In genomic region chr20:35640724-35641123, GRCh38 we compare ENCODE assay signal across 28 cellular contexts. TPM values are rescaled to one million over a fixed set of nuclear protein-coding genes. Genes with fewer than 3 reads are reported as not detected.
A peak's percentile ranks its signal among the peaks of the same experiment; 100 is the strongest.
DNase-seq lines count a peak whose midpoint lies in the region; ATAC-seq, FAIRE-seq and TF ChIP-seq lines count a peak whose summit lies in the region.
"Had no signal": no experiment of that assay in that cellular context is flagged by ENCODE, and none has a peak within 500 bp of the region (broad histone marks: within the 10 kb centered on the region; RNA-seq: fewer than 3 reads in every experiment).

No MANE protein-coding gene starts in this region.

- H2AFZ ChIP-seq in smooth muscle cell (ENCODE audit: low read depth), result no peak overlapping the region

- peaks cover 86% of the 10 kb centered on the region for H3K4me1 Mint-ChIP-seq in CD4-positive, alpha-beta T cell (ENCODE audit: low read depth)
- peaks cover 75 to 96% (median 93%) of the 10 kb centered on the region in 3 donors for H3K4me1 Mint-ChIP-seq in CD8-positive, alpha-beta memory T cell
- H3K4me1 Mint-ChIP-seq in activated T-helper 17 cell treated with anti-CD3 and anti-CD28 coated beads, Interleukin-2, amount 50 U/mL, for 72 hours, result peaks cover 66% of the 10 kb centered on the region
- peaks cover 68 to 80% (median 68%) of the 10 kb centered on the region in 3 donors for H3K4me1 Mint-ChIP-seq in naive B cell

- peaks cover 99% of the 10 kb centered on the region for H3K79me2 ChIP-seq in smooth muscle cell (ENCODE audit: low read depth)

- H3K36me3 ChIP-seq in CD8-positive, alpha-beta memory T cell (ENCODE audit: insufficient read depth, low read length), result no peaks in the 10 kb centered on the region
- H3K36me3 ChIP-seq in pancreas (no peaks in the 10 kb centered on the region), smooth muscle cell (ENCODE audit: low read depth) (no peaks in the 10 kb centered on the region)
- H3K36me3 ChIP-seq: tibial nerve had no signal

- DNase-seq in CD4-positive, alpha-beta T cell, result no peak
- DNase-seq in CD8-positive, alpha-beta memory T cell, result no peak
- no peak for DNase-seq in naive B cell
- no peak for DNase-seq in hippocampal formation (lab: John Stamatoyannopoulos, UW)
- DNase-seq in pancreas, result no peak
- DNase-seq in smooth muscle cell (lab: John Stamatoyannopoulos, UW; ENCODE audit: unreplicated experiment), result no peak
- DNase-seq: activated B cell treated with CpG ODN at 0.5 μM for 24 hours; activated CD4-positive, alpha-beta memory T cell treated with anti-CD3 and anti-CD28 coated beads for 36 hours; activated T-cell treated with anti-CD3 and anti-CD28 coated beads, Interleukin-2, amount 50 U/mL, for 1 hour; cortex of kidney; glutamatergic neuron; HCEC 1CT; KBM-7; left colon; mesendoderm; MM.1S; NCI-H1436; NCI-H2171; NCI-H524 treated with DMSO at 0.1 percent for 48 hours; psoas muscle; stimulated activated CD4-positive, alpha-beta T cell treated with anti-CD3 and anti-CD28 coated beads, Interleukin-2, amount 100 ng/mL, for 24 hours; stimulated activated naive CD4-positive, alpha-beta T cell treated with Interleukin-2 at 50 U/mL for 16 hours; T1000 had no signal

- FAIRE-seq in pancreas (lab: Jason Lieb, UNC), result no peak
- FAIRE-seq: endothelial cell of umbilical vein, GM12891 had no signal

- CTCF ChIA-PET in CD4-positive, alpha-beta T cell (lab: Charles Lee), result interaction anchor here (1.6 kb wide), 1 partner anchor 21 kb away, joined by 4 read pairs; no protein-coding TSS in a partner anchor
- CTCF ChIA-PET in CD8-positive, alpha-beta memory T cell (lab: Charles Lee), result no interaction called here

- H3K36me3 Mint-ChIP-seq in CD4-positive, alpha-beta T cell (ENCODE audit: low read depth), result peaks cover 4% of the 10 kb centered on the region
- peaks cover 0 to 7% (median 0%) of the 10 kb centered on the region in 3 donors for H3K36me3 Mint-ChIP-seq in CD8-positive, alpha-beta memory T cell
- peaks cover 13% of the 10 kb centered on the region for H3K36me3 Mint-ChIP-seq in activated T-helper 17 cell treated with anti-CD3 and anti-CD28 coated beads, Interleukin-2, amount 50 U/mL, for 72 hours (ENCODE audit: low read depth)
- no peaks in the 10 kb centered on the region for H3K36me3 Mint-ChIP-seq in naive B cell

- H3K9me3 ChIP-seq in CD4-positive, alpha-beta T cell (ENCODE audit: control insufficient read depth, low read length), result no peaks in the 10 kb centered on the region
- H3K9me3 ChIP-seq in CD8-positive, alpha-beta memory T cell (ENCODE audit: low read length), result no peaks in the 10 kb centered on the region
- H3K9me3 ChIP-seq in pancreas (no peaks in the 10 kb centered on the region), smooth muscle cell (replicated peaks; ENCODE audit: low read depth) (no peaks in the 10 kb centered on the region)
- H3K9me3 ChIP-seq: psoas muscle, tibial nerve had no signal

- peaks cover 100% of the 10 kb centered on the region for H4K20me1 ChIP-seq in smooth muscle cell (ENCODE audit: low read depth)

- no peak overlapping the region for H3K4me2 ChIP-seq in smooth muscle cell

- POLR2A ChIA-PET in CD4-positive, alpha-beta T cell (lab: Charles Lee), result no interaction called here
- POLR2A ChIA-PET in CD8-positive, alpha-beta memory T cell (lab: Charles Lee), result no interaction called here

- H3K4me3 Mint-ChIP-seq in CD4-positive, alpha-beta T cell, result no peak overlapping the region
- H3K4me3 Mint-ChIP-seq in CD8-positive, alpha-beta memory T cell, result no peak overlapping the region
- H3K4me3 Mint-ChIP-seq in activated T-helper 17 cell treated with anti-CD3 and anti-CD28 coated beads, Interleukin-2, amount 50 U/mL, for 72 hours, result no peak overlapping the region
- H3K4me3 Mint-ChIP-seq in naive B cell, result no peak overlapping the region
- H3K4me3 Mint-ChIP-seq: activated B cell treated with CpG ODN at 0.5 μM for 24 hours; activated CD4-positive, alpha-beta memory T cell treated with anti-CD3 and anti-CD28 coated beads for 36 hours; nephron had no signal

- ATAC-seq in CD4-positive, alpha-beta T cell (ENCODE audit: poor library complexity), result no peak
- no peak for ATAC-seq in activated T-helper 17 cell treated with anti-CD3 and anti-CD28 coated beads, Interleukin-2, amount 50 U/mL, for 72 hours (replicated peaks)
- ATAC-seq in naive B cell (ENCODE audit: low read depth in 2 of 2) (no peak), pancreas (no peak)
- ATAC-seq: left colon, psoas muscle had no signal

- no peaks in the 10 kb centered on the region for H3K27me3 ChIP-seq in CD4-positive, alpha-beta T cell (ENCODE audit: control insufficient read depth, insufficient read depth, low read length)
- no peaks in the 10 kb centered on the region for H3K27me3 ChIP-seq in CD8-positive, alpha-beta memory T cell (ENCODE audit: insufficient read depth, low read length, poor library complexity, severe bottlenecking)
- H3K27me3 ChIP-seq in pancreas (no peaks in the 10 kb centered on the region), smooth muscle cell (ENCODE audit: low read depth) (no peaks in the 10 kb centered on the region)
- H3K27me3 ChIP-seq: tibial nerve had no signal

- H3F3A ChIP-seq in smooth muscle cell (ENCODE audit: low read depth), result no peaks in the 10 kb centered on the region

- intact Hi-C loops in CD4-positive, alpha-beta T cell (cut with DNase I, micrococcal nuclease), result no loop called here
- intact Hi-C loops in pancreas (cut with DNase I), result no loop called here

- no peak overlapping the region for H3K27ac ChIP-seq in CD4-positive, alpha-beta T cell (ENCODE audit: low read depth, low read length)
- no peak overlapping the region for H3K27ac ChIP-seq in CD8-positive, alpha-beta memory T cell (ENCODE audit: low read depth, low read length)
- no peak overlapping the region for H3K27ac ChIP-seq in pancreas
- no peak overlapping the region for H3K27ac ChIP-seq in smooth muscle cell (ENCODE audit: low read depth)
- H3K27ac ChIP-seq: psoas muscle, tibial nerve had no signal

- H3K9ac ChIP-seq in smooth muscle cell (ENCODE audit: low read depth), result no peak overlapping the region

- no peak overlapping the region for H3K4me3 ChIP-seq in CD8-positive, alpha-beta memory T cell (ENCODE audit: low read length)
- H3K4me3 ChIP-seq in pancreas, result no peak overlapping the region
- H3K4me3 ChIP-seq in smooth muscle cell, result no peak overlapping the region
- H3K4me3 ChIP-seq: psoas muscle, tibial nerve had no signal

- no peaks in the 10 kb centered on the region for H3K27me3 Mint-ChIP-seq in CD4-positive, alpha-beta T cell
- no peaks in the 10 kb centered on the region for H3K27me3 Mint-ChIP-seq in CD8-positive, alpha-beta memory T cell
- H3K27me3 Mint-ChIP-seq in activated T-helper 17 cell treated with anti-CD3 and anti-CD28 coated beads, Interleukin-2, amount 50 U/mL, for 72 hours, result no peaks in the 10 kb centered on the region
- no peaks in the 10 kb centered on the region for H3K27me3 Mint-ChIP-seq in naive B cell
- H3K27me3 Mint-ChIP-seq: activated B cell treated with CpG ODN at 0.5 μM for 24 hours; activated CD4-positive, alpha-beta memory T cell treated with anti-CD3 and anti-CD28 coated beads for 36 hours had no signal

- H3K27ac Mint-ChIP-seq in CD4-positive, alpha-beta T cell, result peak overlapping the region; percentile 79
- peak overlapping the region in 6 of 8 donors; percentile 4 to 81 (median 40) for H3K27ac Mint-ChIP-seq in CD8-positive, alpha-beta memory T cell
- H3K27ac Mint-ChIP-seq in activated T-helper 17 cell treated with anti-CD3 and anti-CD28 coated beads, Interleukin-2, amount 50 U/mL, for 72 hours, result peak overlapping the region; percentile 55
- peak overlapping the region in 5 of 6 donors; percentile 51 to 75 (median 67) for H3K27ac Mint-ChIP-seq in naive B cell
- H3K27ac Mint-ChIP-seq: activated B cell treated with CpG ODN at 0.5 μM for 24 hours; activated CD4-positive, alpha-beta memory T cell treated with anti-CD3 and anti-CD28 coated beads for 36 hours had no signal

- 54 to 56% methylated on average over 3 of the region's 3 CpGs for WGBS in pancreas, 2 donors
- 96% methylated on average over 3 of the region's 3 CpGs for WGBS in smooth muscle cell (ENCODE audit: low lambda C conversion rate)

- H3K4me1 ChIP-seq in CD8-positive, alpha-beta memory T cell (ENCODE audit: insufficient read depth, low read length), result peaks cover 30% of the 10 kb centered on the region
- H3K4me1 ChIP-seq in pancreas (no peaks in the 10 kb centered on the region), smooth muscle cell (ENCODE audit: low read depth) (no peaks in the 10 kb centered on the region)

- no peaks in the 10 kb centered on the region for H3K9me3 Mint-ChIP-seq in CD4-positive, alpha-beta T cell
- no peaks in the 10 kb centered on the region for H3K9me3 Mint-ChIP-seq in CD8-positive, alpha-beta memory T cell
- H3K9me3 Mint-ChIP-seq in activated T-helper 17 cell treated with anti-CD3 and anti-CD28 coated beads, Interleukin-2, amount 50 U/mL, for 72 hours, result no peaks in the 10 kb centered on the region
- H3K9me3 Mint-ChIP-seq in naive B cell, result no peaks in the 10 kb centered on the region
- H3K9me3 Mint-ChIP-seq: activated B cell treated with CpG ODN at 0.5 μM for 24 hours; activated CD4-positive, alpha-beta memory T cell treated with anti-CD3 and anti-CD28 coated beads for 36 hours; nephron had no signal

- no peak for TF ChIP-seq CTCF in CD4-positive, alpha-beta T cell (IDR thresholded peaks at IDR 0.05)
- TF ChIP-seq CTCF in pancreas (IDR thresholded peaks at IDR 0.05), result no peak
- TF ChIP-seq CTCF in smooth muscle cell (IDR thresholded peaks at IDR 0.05; ENCODE audit: borderline replicate concordance, insufficient read depth, poor library complexity, severe bottlenecking), result no peak

RNA-seq across cellular contexts. Expression of gene CPNE1, which starts 24.0 kb away (rescaled TPM):
- total RNA-seq in CD4-positive, alpha-beta T cell, result 100 to 1,000 TPM; 146 to 153 TPM
- total RNA-seq in CD8-positive, alpha-beta memory T cell, result 100 to 1,000 TPM; 295 to 305 TPM
- polyA plus RNA-seq in CD8-positive, alpha-beta memory T cell, result 378 TPM
- 100 to 1,000 TPM; 269 to 280 TPM for total RNA-seq in activated T-helper 17 cell treated with anti-CD3 and anti-CD28 coated beads, Interleukin-2, amount 50 U/mL, for 72 hours
- polyA plus RNA-seq in naive B cell (ENCODE audit: low read depth in 6 of 6) (100 to 1,000 TPM; 178 to 542 (median 337) TPM), pancreas (100 to 1,000 TPM; 131 to 138 TPM), smooth muscle cell (156 TPM in 2 replicates)
- total RNA-seq in pancreas (100 to 1,000 TPM in 1 of 6 donors, 10 to 100 TPM in 5; 59.7 to 100 (median 70.6) TPM), smooth muscle cell (111 and 140 TPM in 2 replicates)

RNA-seq across cellular contexts. Expression of gene RBM12, which starts 24.0 kb away (rescaled TPM):
- total RNA-seq in CD4-positive, alpha-beta T cell, result 10 to 100 TPM; 91.7 to 95.2 TPM
- 100 to 1,000 TPM; 103 to 110 TPM for total RNA-seq in CD8-positive, alpha-beta memory T cell
- polyA plus RNA-seq in CD8-positive, alpha-beta memory T cell, result 46.1 TPM
- 100 to 1,000 TPM; 106 to 116 TPM for total RNA-seq in activated T-helper 17 cell treated with anti-CD3 and anti-CD28 coated beads, Interleukin-2, amount 50 U/mL, for 72 hours
- polyA plus RNA-seq in naive B cell (ENCODE audit: low read depth in 6 of 6) (10 to 100 TPM; 39.4 to 58.8 (median 51.6) TPM), pancreas (1 to 10 TPM; 6.2 to 9.7 TPM), smooth muscle cell (11.5 and 14.5 TPM in 2 replicates)
- total RNA-seq in pancreas (10 to 100 TPM; 21.0 to 46.7 (median 28.3) TPM), smooth muscle cell (34.0 and 44.2 TPM in 2 replicates)

RNA-seq across cellular contexts. Expression of gene SPAG4, which starts 25.1 kb away (rescaled TPM):
- 10 to 100 TPM; 15.5 to 17.1 TPM for total RNA-seq in CD4-positive, alpha-beta T cell
- total RNA-seq in CD8-positive, alpha-beta memory T cell, result 1 to 10 TPM; 2.1 TPM
- 1.1 TPM for polyA plus RNA-seq in CD8-positive, alpha-beta memory T cell
- 10 to 100 TPM in 1 of 2 donors, 1 to 10 TPM in 1; 7.2 to 52.4 TPM for total RNA-seq in activated T-helper 17 cell treated with anti-CD3 and anti-CD28 coated beads, Interleukin-2, amount 50 U/mL, for 72 hours
- polyA plus RNA-seq in naive B cell (ENCODE audit: low read depth in 6 of 6) (1 to 10 TPM in 3 of 6 donors, under 1 TPM in 3; 0.29 to 1.5 (median 0.89) TPM), pancreas (10 to 100 TPM; 32.2 to 51.3 TPM), smooth muscle cell (27.6 and 35.4 TPM in 2 replicates)
- total RNA-seq in pancreas (10 to 100 TPM; 32.7 to 65.9 (median 38.2) TPM), smooth muscle cell (9.3 and 10.4 TPM in 2 replicates)

RNA-seq across cellular contexts. Expression of gene NFS1, which starts 58.4 kb away (rescaled TPM):
- total RNA-seq in CD4-positive, alpha-beta T cell, result 10 to 100 TPM; 10.6 to 11.5 TPM
- total RNA-seq in CD8-positive, alpha-beta memory T cell, result 10 to 100 TPM; 36.4 to 37.7 TPM
- 18.8 TPM for polyA plus RNA-seq in CD8-positive, alpha-beta memory T cell
- 10 to 100 TPM; 41.1 to 49.2 TPM for total RNA-seq in activated T-helper 17 cell treated with anti-CD3 and anti-CD28 coated beads, Interleukin-2, amount 50 U/mL, for 72 hours
- polyA plus RNA-seq in naive B cell (ENCODE audit: low read depth in 6 of 6) (10 to 100 TPM in 5 of 6 donors, 1 to 10 TPM in 1; 7.8 to 23.1 (median 13.3) TPM), pancreas (10 to 100 TPM; 23.8 to 34.8 TPM), smooth muscle cell (35.1 and 40.3 TPM in 2 replicates)
- total RNA-seq in pancreas (10 to 100 TPM; 11.0 to 19.5 (median 12.8) TPM), smooth muscle cell (25.3 and 40.1 TPM in 2 replicates)

RNA-seq across cellular contexts. Expression of gene ROMO1, which starts 58.5 kb away (rescaled TPM):
- total RNA-seq in CD4-positive, alpha-beta T cell, result 10 to 100 TPM; 32.9 to 35.8 TPM
- 100 to 1,000 TPM; 108 to 117 TPM for total RNA-seq in CD8-positive, alpha-beta memory T cell
- 358 TPM for polyA plus RNA-seq in CD8-positive, alpha-beta memory T cell
- total RNA-seq in activated T-helper 17 cell treated with anti-CD3 and anti-CD28 coated beads, Interleukin-2, amount 50 U/mL, for 72 hours, result 100 to 1,000 TPM in 1 of 2 donors, 10 to 100 TPM in 1; 93.0 to 134 TPM
- polyA plus RNA-seq in naive B cell (ENCODE audit: low read depth in 6 of 6) (100 to 1,000 TPM; 256 to 337 (median 292) TPM), pancreas (100 to 1,000 TPM; 275 to 310 TPM), smooth muscle cell (694 and 771 TPM in 2 replicates)
- total RNA-seq in pancreas (10 to 100 TPM; 38.6 to 65.1 (median 62.0) TPM), smooth muscle cell (252 and 523 TPM in 2 replicates)
